ENCODE assay signal across 11 cellular contexts in the genomic region with DNA sequence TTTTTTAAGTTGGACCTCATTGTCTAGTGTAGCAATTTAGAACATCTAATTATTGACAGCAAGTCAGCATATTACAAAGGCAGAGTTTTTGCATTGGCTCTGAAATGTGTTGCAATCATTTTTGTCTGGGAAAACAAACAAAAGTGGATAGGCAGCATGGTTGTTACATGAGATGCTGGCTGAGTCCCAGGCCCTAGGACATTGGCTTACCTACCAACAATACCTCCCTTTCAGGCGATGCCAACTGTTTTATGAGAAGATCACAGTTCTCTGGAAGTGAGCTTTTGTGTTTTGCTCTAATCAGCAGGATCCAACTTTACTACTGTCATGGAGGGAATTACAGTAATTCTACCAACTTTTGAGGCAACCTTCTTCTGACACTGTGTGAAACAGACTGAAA.
DNase-seq lines count a peak whose midpoint lies in the region; ATAC-seq and TF ChIP-seq lines count a peak whose summit lies in the region.
"Had no signal": no experiment of that assay in that cellular context is flagged by ENCODE, and none has a peak within 500 bp of the region (broad histone marks: within the 10 kb centered on the region; RNA-seq: fewer than 3 reads in every experiment).

No MANE protein-coding gene starts in this region.

- H3K4me3 Mint-ChIP-seq in activated CD4-positive, alpha-beta memory T cell treated with anti-CD3 and anti-CD28 coated beads, Interleukin-2, amount 10 ng/mL, durations not matched to agents 7 days and 5 days = no peak overlapping the region

- H3K27ac ChIP-seq in 22Rv1 (peak overlapping the region; percentile 37), lower lobe of right lung (no peak overlapping the region)
- H3K27ac ChIP-seq: cardiac muscle cell, thoracic aorta had no signal

- H3K36me3 ChIP-seq in lower lobe of right lung = no peaks in the 10 kb centered on the region
- H3K36me3 ChIP-seq: cardiac muscle cell, thoracic aorta had no signal

- no peaks in the 10 kb centered on the region for H3K9me3 ChIP-seq in lower lobe of right lung
- H3K9me3 ChIP-seq: thoracic aorta had no signal

- ATAC-seq in lower lobe of right lung (peak; percentile 63 to 73), HG02852 (IDR thresholded peaks at IDR 0.05; ENCODE audit: unreplicated experiment) (no peak), HG03354 (IDR thresholded peaks at IDR 0.05; ENCODE audit: poor library complexity, severe bottlenecking, unreplicated experiment) (no peak), HG02938 (IDR thresholded peaks at IDR 0.05; ENCODE audit: unreplicated experiment) (no peak)

- POLR2A ChIA-PET in activated CD4-positive, alpha-beta memory T cell treated with anti-CD3 and anti-CD28 coated beads, Interleukin-2, amount 10 ng/mL, durations not matched to agents 7 days and 5 days (lab: Charles Lee) = no interaction called here

- TF ChIP-seq CTCF in 22Rv1 (IDR thresholded peaks at IDR 0.05) = no peak
- no peak for TF ChIP-seq CTCF in cardiac fibroblast (IDR thresholded peaks at IDR 0.05; ENCODE audit: low read depth, low read length)
- TF ChIP-seq CTCF in lower lobe of right lung (IDR thresholded peaks at IDR 0.05) = no peak

- no peaks in the 10 kb centered on the region for H3K36me3 Mint-ChIP-seq in activated CD4-positive, alpha-beta memory T cell treated with anti-CD3 and anti-CD28 coated beads, Interleukin-2, amount 10 ng/mL, durations not matched to agents 7 days and 5 days (ENCODE audit: low read depth)

- CTCF ChIA-PET in activated CD4-positive, alpha-beta memory T cell treated with anti-CD3 and anti-CD28 coated beads, Interleukin-2, amount 10 ng/mL, durations not matched to agents 7 days and 5 days (lab: Charles Lee) = no interaction called here

- intact Hi-C loops in lower lobe of right lung (cut with DNase I) = no loop called here

- no peaks in the 10 kb centered on the region for H3K9me3 Mint-ChIP-seq in activated CD4-positive, alpha-beta memory T cell treated with anti-CD3 and anti-CD28 coated beads, Interleukin-2, amount 10 ng/mL, durations not matched to agents 7 days and 5 days

- H3K27ac Mint-ChIP-seq in activated CD4-positive, alpha-beta memory T cell treated with anti-CD3 and anti-CD28 coated beads, Interleukin-2, amount 10 ng/mL, durations not matched to agents 7 days and 5 days = no peak overlapping the region

- H3K27me3 ChIP-seq in lower lobe of right lung (ENCODE audit: low read depth) = no peaks in the 10 kb centered on the region
- H3K27me3 ChIP-seq: cardiac muscle cell had no signal

- no peak overlapping the region for H3K4me3 ChIP-seq in cardiac fibroblast (replicated peaks in 1 of 2; ENCODE audit: low read depth in 2 of 2, low read length in 2 of 2)
- H3K4me3 ChIP-seq in lower lobe of right lung = no peak overlapping the region
- H3K4me3 ChIP-seq: cardiac muscle cell, thoracic aorta had no signal

- peaks cover 5% of the 10 kb centered on the region for H3K4me1 ChIP-seq in lower lobe of right lung

- peaks cover 9% of the 10 kb centered on the region for H3K27me3 Mint-ChIP-seq in activated CD4-positive, alpha-beta memory T cell treated with anti-CD3 and anti-CD28 coated beads, Interleukin-2, amount 10 ng/mL, durations not matched to agents 7 days and 5 days

- peak; percentile 70 for DNase-seq in NCI-H2107 (lab: John Stamatoyannopoulos, UW)
- peak; percentile 38 to 62 for DNase-seq in cardiac fibroblast (ENCODE audit: low read depth in 2 of 2)
- DNase-seq in lower lobe of right lung = peak; percentile 65
- DNase-seq in activated CD4-positive, alpha-beta memory T cell treated with anti-CD3 and anti-CD28 coated beads, Interleukin-2, amount 10 ng/mL, durations not matched to agents 7 days and 5 days = no peak
- DNase-seq: activated CD8-positive, alpha-beta memory T cell treated with anti-CD3 and anti-CD28 coated beads, Interleukin-2, amount 50 U/mL, for 48 hours had no signal

- no peaks in the 10 kb centered on the region for H3K4me1 Mint-ChIP-seq in activated CD4-positive, alpha-beta memory T cell treated with anti-CD3 and anti-CD28 coated beads, Interleukin-2, amount 10 ng/mL, durations not matched to agents 7 days and 5 days

Comparison
In these comparisons a context has a peak if more than half of its experiments do, and no peak if none do; other contexts are left out.
1. ATAC-seq: peak in lower lobe of right lung (2 of 2); none in HG02852 (single experiment), HG03354 (single experiment) and HG02938 (single experiment).